Comparison of ENCODE assay signal across 8 cellular contexts in the genomic region with DNA sequence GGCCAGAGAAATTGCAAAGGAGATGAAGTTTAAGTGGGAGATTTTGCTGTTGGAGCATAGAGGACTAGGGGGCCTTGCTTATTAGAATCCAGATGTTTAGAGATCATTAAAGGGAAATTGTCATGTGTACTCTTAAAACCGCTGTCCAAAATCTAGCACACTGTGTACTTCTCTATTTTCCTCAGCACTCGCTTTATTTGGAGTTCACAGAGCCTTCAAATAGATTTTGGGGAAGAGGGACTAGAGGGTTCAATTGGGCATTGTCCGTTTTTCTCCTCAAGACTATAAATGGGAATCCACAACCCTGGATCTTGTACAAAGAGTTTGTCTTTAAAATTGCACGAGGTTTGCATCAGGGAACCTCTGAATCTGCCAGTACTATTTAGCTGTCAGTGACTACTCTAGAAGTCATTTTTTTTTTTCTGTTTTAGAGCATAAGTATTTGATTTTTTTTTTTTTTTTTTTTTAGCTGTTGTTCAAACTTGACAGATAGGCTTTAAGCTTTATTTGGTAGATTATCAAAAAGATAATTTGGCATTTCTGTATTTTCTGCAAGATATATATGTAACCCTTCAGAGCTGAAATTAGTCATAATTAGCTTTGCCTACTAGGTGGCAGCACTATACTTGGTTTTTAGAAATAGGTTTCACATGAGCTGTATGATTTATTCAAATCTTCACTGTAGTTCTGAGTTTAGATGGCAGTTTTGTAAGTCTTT. TPM values are rescaled to one million over a fixed set of nuclear protein-coding genes. Genes with fewer than 3 reads are reported as not detected.
DNase-seq lines count a peak whose midpoint lies in the region; ATAC-seq lines count a peak whose summit lies in the region.

No MANE protein-coding gene starts in this region.

- ATAC-seq in HG02884 (IDR thresholded peaks at IDR 0.05; ENCODE audit: unreplicated experiment): no peak

- DNase-seq in NCI-H510A treated with DMSO at 0.1 percent for 48 hours (lab: John Stamatoyannopoulos, UW) (peak; percentile 45), NCI-H510A (lab: John Stamatoyannopoulos, UW) (no peak), H4 (ENCODE audit: low spot score) (peak; percentile 42), NCI-H146 (lab: John Stamatoyannopoulos, UW) (peak; percentile 4), astrocyte of the hippocampus (ENCODE audit: low read depth, low spot score) (peak; percentile 59), left kidney (ENCODE audit: low read depth, low spot score) (peak; percentile 47)
- no peak for DNase-seq in activated naive CD4-positive, alpha-beta T cell treated with anti-CD3 and anti-CD28 coated beads, Interleukin-2, amount 50 U/mL, for 16 hours

RNA-seq across cellular contexts. Expression of gene PMS1, which starts 14.2 kb away (rescaled TPM):
- 12.7 and 17.5 TPM in 2 replicates for total RNA-seq in H4 (2014; rRNA removed; shearing (Covaris generic))

RNA-seq across cellular contexts. Expression of gene ORMDL1, which starts 14.3 kb away (rescaled TPM):
- 84.6 and 91.4 TPM in 2 replicates for total RNA-seq in H4 (2014; rRNA removed; shearing (Covaris generic))

RNA-seq across cellular contexts. Expression of gene OSGEPL1, which starts 35.9 kb away (rescaled TPM):
- total RNA-seq in H4 (2014; rRNA removed; shearing (Covaris generic)): 12.3 and 15.3 TPM in 2 replicates

Comparison
In these comparisons a context has a peak if more than half of its experiments do, and no peak if none do; other contexts are left out.
1. DNase-seq: peak in NCI-H510A treated with DMSO at 0.1 percent for 48 hours (single experiment), H4 (single experiment), NCI-H146 (single experiment), astrocyte of the hippocampus (single experiment) and left kidney (single experiment); none in NCI-H510A (single experiment) and activated naive CD4-positive, alpha-beta T cell treated with anti-CD3 and anti-CD28 coated beads, Interleukin-2, amount 50 U/mL, for 16 hours (single experiment).